18 cellular contexts compared by ENCODE assay signal in the genomic region with DNA sequence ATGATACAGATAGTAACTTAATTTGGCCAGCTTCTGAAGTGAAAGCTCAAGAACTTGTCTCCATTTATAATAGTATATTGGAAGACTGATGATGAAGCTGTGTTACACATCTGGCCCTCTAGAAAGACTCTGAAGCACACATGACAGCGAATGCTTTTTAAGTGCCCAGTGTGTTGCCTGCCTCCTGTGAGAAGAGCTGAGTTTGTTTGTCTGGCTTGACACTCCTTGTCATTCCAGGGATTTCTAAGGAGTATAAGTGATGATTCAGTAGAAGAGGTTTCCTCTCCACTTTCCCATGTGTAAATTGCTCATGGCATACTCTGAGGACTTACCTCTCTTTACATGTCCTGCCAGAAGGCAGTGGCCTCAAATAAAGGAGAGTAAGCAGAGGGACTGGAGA. TPM values are rescaled to one million over a fixed set of nuclear protein-coding genes. Genes with fewer than 3 reads are reported as not detected.
A peak's percentile ranks its signal among the peaks of the same experiment; 100 is the strongest.
DNase-seq lines count a peak whose midpoint lies in the region; ATAC-seq, FAIRE-seq and TF ChIP-seq lines count a peak whose summit lies in the region.
"Had no signal": no experiment of that assay in that cellular context is flagged by ENCODE, and none has a peak within 500 bp of the region (broad histone marks: within the 10 kb centered on the region; RNA-seq: fewer than 3 reads in every experiment).

No MANE protein-coding gene starts in this region.

- peaks cover 2% of the 10 kb centered on the region for H3K79me1 ChIP-seq in mesendoderm (ENCODE audit: low read length)

- CTCF ChIA-PET in AG04450 (lab: Charles Lee): no interaction called here

- no peak overlapping the region for H4K8ac ChIP-seq in mesendoderm (ENCODE audit: low read depth, low read length)

- no peak overlapping the region for H3K27ac ChIP-seq in AG04450 (ENCODE audit: low read depth, low read length)
- H3K27ac ChIP-seq in mesendoderm (ENCODE audit: low read depth, low read length): no peak overlapping the region
- H3K27ac ChIP-seq: KMS-11, ovary, thoracic aorta had no signal

- no peak overlapping the region for H3K4me3 ChIP-seq in AG04450 (ENCODE audit: low read depth, low read length)
- no peak overlapping the region for H3K4me3 ChIP-seq in bronchial epithelial cell (ENCODE audit: low read depth, low read length)
- H3K4me3 ChIP-seq in mesendoderm (ENCODE audit: low read length): no peak overlapping the region
- H3K4me3 ChIP-seq: ovary, thoracic aorta had no signal

- no peak overlapping the region for H3K56ac ChIP-seq in mesendoderm (ENCODE audit: low read length)

- POLR2A ChIA-PET in AG04450 (lab: Yijun Ruan, JAX): interaction anchor here (0.6 kb wide), 1 partner anchor 159 kb away, joined by 3 read pairs; no protein-coding TSS in a partner anchor

- H3K18ac ChIP-seq in mesendoderm (ENCODE audit: low read length): no peak overlapping the region

- no peak overlapping the region for H2BK15ac ChIP-seq in mesendoderm (replicated peaks; ENCODE audit: low read depth)

- FAIRE-seq in HTR-8/SVneo (lab: Jason Lieb, UNC) (no peak), bronchial epithelial cell (lab: Jason Lieb, UNC) (no peak)

- no CpG with 5 or more reads among the region's 1 CpG for WGBS in mesendoderm (ENCODE audit: extremely low coverage, insufficient coverage, low lambda C conversion rate)

- no peak overlapping the region for H2AK5ac ChIP-seq in mesendoderm (ENCODE audit: low read length)

- DNase-seq in AG04450 (ENCODE audit: low read depth, low spot score) (peak; percentile 41), HTR-8/SVneo (ENCODE audit: insufficient read length, low spot score) (peak; percentile 21), bronchial epithelial cell (ENCODE audit: low read depth) (peak; percentile 68), mesendoderm (peak; percentile 77), cardiac septum (ENCODE audit: low spot score) (no peak), T-helper 17 cell (no peak)
- DNase-seq: activated gamma-delta T cell treated with Interleukin-2 at 50 U/mL for 16 hours; AML-193; central memory CD4-positive, alpha-beta T cell; DMS79 treated with DMSO at 0.1 percent for 48 hours; NCI-H1694; ovary; SHP77 treated with DMSO at 0.1 percent for 48 hours had no signal

- H2BK120ac ChIP-seq in mesendoderm (ENCODE audit: low read depth, low read length): no peak overlapping the region

- no peak overlapping the region for H3K9ac ChIP-seq in mesendoderm (ENCODE audit: low read length)
- H3K9ac ChIP-seq: KMS-11 had no signal

- intact Hi-C loops in cardiac septum (cut with DNase I): no loop called here

- no peaks in the 10 kb centered on the region for H3K27me3 Mint-ChIP-seq in T-helper 17 cell

- ATAC-seq in GM21367 (IDR thresholded peaks at IDR 0.05; ENCODE audit: unreplicated experiment): no peak
- ATAC-seq in HG02642 (IDR thresholded peaks at IDR 0.05; ENCODE audit: poor library complexity, unreplicated experiment): no peak
- no peak for ATAC-seq in T-helper 17 cell

- no peak overlapping the region for H3K4me2 ChIP-seq in mesendoderm (ENCODE audit: low read length)
- H3K4me2 ChIP-seq: KMS-11 had no signal

- H3K23ac ChIP-seq in mesendoderm (ENCODE audit: low read length): no peak overlapping the region

- H3K36me3 ChIP-seq in bronchial epithelial cell (ENCODE audit: control insufficient read depth, insufficient read depth, low read length) (peaks cover 15% of the 10 kb centered on the region), mesendoderm (ENCODE audit: control insufficient read depth, insufficient read depth, low read length) (peaks cover 7% of the 10 kb centered on the region)
- H3K36me3 ChIP-seq: ovary had no signal

- H3K36me3 Mint-ChIP-seq in T-helper 17 cell (ENCODE audit: low read depth): peaks cover 4% of the 10 kb centered on the region

- no peak overlapping the region for H3K4me3 Mint-ChIP-seq in T-helper 17 cell

- H3K4ac ChIP-seq in mesendoderm (ENCODE audit: low read depth, low read length): no peak overlapping the region

- H3K4me1 Mint-ChIP-seq in T-helper 17 cell: peaks cover 11% of the 10 kb centered on the region

- H3K27me3 ChIP-seq in AG04450 (ENCODE audit: control insufficient read depth, insufficient read depth, low read length) (no peaks in the 10 kb centered on the region), bronchial epithelial cell (ENCODE audit: control insufficient read depth, insufficient read depth, low read length) (no peaks in the 10 kb centered on the region), mesendoderm (ENCODE audit: insufficient read depth, low read length, poor library complexity) (no peaks in the 10 kb centered on the region)
- H3K27me3 ChIP-seq: ovary had no signal

- peaks cover 4% of the 10 kb centered on the region; the same call in 1 of the 2 replicates for H3K9me3 ChIP-seq in AG04450 (ENCODE audit: control insufficient read depth, insufficient read depth, low read length)
- H3K9me3 ChIP-seq in T-helper 17 cell (ENCODE audit: control insufficient read depth, low read length, poor library complexity, severe bottlenecking): no peaks in the 10 kb centered on the region
- H3K9me3 ChIP-seq: ovary, thoracic aorta had no signal

- no peak overlapping the region for H2BK5ac ChIP-seq in mesendoderm (ENCODE audit: low read length)

- TF ChIP-seq CTCF in AG04450 (IDR thresholded peaks at IDR 0.05; ENCODE audit: low read depth, low read length) (no peak), bronchial epithelial cell (IDR thresholded peaks at IDR 0.05; ENCODE audit: insufficient read depth, low read length, severe bottlenecking) (no peak)

- no peaks in the 10 kb centered on the region for H3K79me2 ChIP-seq in mesendoderm (ENCODE audit: control insufficient read depth, insufficient read depth, low read length)

- H3K27ac Mint-ChIP-seq in T-helper 17 cell: no peak overlapping the region

- no peak overlapping the region for H4K5ac ChIP-seq in mesendoderm (ENCODE audit: low read length)

- H3K4me1 ChIP-seq in mesendoderm (ENCODE audit: control insufficient read depth, low read depth, low read length): no peaks in the 10 kb centered on the region

RNA-seq across cellular contexts. Expression of a gene that starts 30.4 kb away (rescaled TPM):
- 1.9 and 2.6 TPM in 2 replicates for polyA plus RNA-seq in AG04450 (2011; rRNA removed)
- polyA minus RNA-seq in AG04450 (2011; rRNA and poly(A)+ RNA removed): 2.8 and 3.1 TPM in 2 replicates
- total RNA-seq in bronchial epithelial cell: not detected in 2 replicates
- not detected for polyA plus RNA-seq in mesendoderm (2013, experiment 1 of 2)
- polyA plus RNA-seq in mesendoderm (2013, experiment 2 of 2): not detected
- not detected for total RNA-seq in cardiac septum
- total RNA-seq in T-helper 17 cell: under 1 TPM; 0.10 to 0.13 TPM
- total RNA-seq: activated CD8-positive, alpha-beta memory T cell treated with anti-CD3 and anti-CD28 coated beads for 36 hours had no signal

Comparison
In these comparisons a context has a peak if more than half of its experiments do, and no peak if none do; other contexts are left out.
1. DNase-seq: peak in AG04450 (single experiment), HTR-8/SVneo (single experiment), bronchial epithelial cell (single experiment) and mesendoderm (single experiment); none in cardiac septum (single experiment) and T-helper 17 cell (0 of 3).